12 cellular contexts compared by ENCODE assay signal in genomic region chr10:80194373-80195045, GRCh38. TPM values are rescaled to one million over a fixed set of nuclear protein-coding genes. Genes with fewer than 3 reads are reported as not detected.
DNase-seq lines count a peak whose midpoint lies in the region; ATAC-seq and TF ChIP-seq lines count a peak whose summit lies in the region.
"Had no signal": no experiment of that assay in that cellular context is flagged by ENCODE, and none has a peak within 500 bp of the region (broad histone marks: within the 10 kb centered on the region; RNA-seq: fewer than 3 reads in every experiment).

No MANE protein-coding gene starts in this region.

- H4K8ac ChIP-seq in mesenchymal stem cell (ENCODE audit: low read length), result no peak overlapping the region

- DNase-seq in heart left ventricle (no peak), cardiac septum (ENCODE audit: low spot score) (no peak), mesenchymal stem cell (no peak), stomach (no peak), DMS153 (lab: John Stamatoyannopoulos, UW) (no peak)
- no peak for DNase-seq in activated CD8-positive, alpha-beta T cell treated with anti-CD3 and anti-CD28 coated beads, Interleukin-2, amount 10 ng/mL, durations not matched to agents 7 days and 5 days
- DNase-seq: DMS79, KBM-7, NCI-H2029 had no signal

- H3K36me3 ChIP-seq in heart left ventricle (peaks cover 0 to 12% (median 0%) of the 10 kb centered on the region in 9 donors), mesenchymal stem cell (ENCODE audit: control insufficient read depth in 1 of 2, insufficient read depth in 2 of 2, low read depth in 1 of 2, low read length in 2 of 2) (peaks cover 26 to 27% of the 10 kb centered on the region in 2 experiments), stomach (peaks cover 0 to 20% (median 7%) of the 10 kb centered on the region in 4 donors)
- H3K36me3 ChIP-seq: adrenal gland had no signal

- POLR2A ChIA-PET in activated CD8-positive, alpha-beta T cell treated with anti-CD3 and anti-CD28 coated beads, Interleukin-2, amount 10 ng/mL, durations not matched to agents 7 days and 5 days (lab: Charles Lee), result interaction anchor here (1.3 to 1.5 kb wide), 2 partner anchors 10 to 11 kb away, joined by 3 to 7 read pairs; partner anchors contain the start of gene ANXA11

- no peak overlapping the region for H2AFZ ChIP-seq in mesenchymal stem cell (ENCODE audit: low read depth, low read length)

- no peak overlapping the region for H3K18ac ChIP-seq in mesenchymal stem cell (ENCODE audit: low read depth in 1 of 2, low read length in 2 of 2)

- H3K9ac ChIP-seq in mesenchymal stem cell (ENCODE audit: low read length), result peak overlapping the region; percentile 15

- TF ChIP-seq EP300 in stomach (IDR thresholded peaks at IDR 0.05), result no peak

- no peak overlapping the region for H3K4me2 ChIP-seq in mesenchymal stem cell (ENCODE audit: low read length, poor library complexity, severe bottlenecking)

- no peak for ATAC-seq in heart left ventricle
- no peak for ATAC-seq in activated CD8-positive, alpha-beta T cell treated with anti-CD3 and anti-CD28 coated beads, Interleukin-2, amount 10 ng/mL, durations not matched to agents 7 days and 5 days
- ATAC-seq in HG02588 (IDR thresholded peaks at IDR 0.05; ENCODE audit: unreplicated experiment), result no peak
- no peak for ATAC-seq in HG02981 (IDR thresholded peaks at IDR 0.05; ENCODE audit: unreplicated experiment)

- no peak overlapping the region for H2BK15ac ChIP-seq in mesenchymal stem cell (ENCODE audit: low read depth, poor library complexity, severe bottlenecking)

- H3K27ac Mint-ChIP-seq in activated CD8-positive, alpha-beta T cell treated with anti-CD3 and anti-CD28 coated beads, Interleukin-2, amount 10 ng/mL, durations not matched to agents 7 days and 5 days, result peak overlapping the region; percentile 46

- H4K91ac ChIP-seq in mesenchymal stem cell (ENCODE audit: low read length), result no peak overlapping the region

- H3K9me3 Mint-ChIP-seq in activated CD8-positive, alpha-beta T cell treated with anti-CD3 and anti-CD28 coated beads, Interleukin-2, amount 10 ng/mL, durations not matched to agents 7 days and 5 days (ENCODE audit: insufficient read depth), result peaks cover 9% of the 10 kb centered on the region

- 36 to 56% (median 51%) methylated on average over 9 to 11 of the region's 11 CpGs for WGBS in heart left ventricle, 4 donors
- 76% methylated on average over 10 of the region's 11 CpGs for WGBS in mesenchymal stem cell
- WGBS in stomach, 5 donors, result 57 to 69% (median 63%) methylated on average over 10 to 11 of the region's 11 CpGs

- H2BK120ac ChIP-seq in mesenchymal stem cell (ENCODE audit: low read depth, low read length), result no peak overlapping the region

- H3K4me3 Mint-ChIP-seq in activated CD8-positive, alpha-beta T cell treated with anti-CD3 and anti-CD28 coated beads, Interleukin-2, amount 10 ng/mL, durations not matched to agents 7 days and 5 days, result no peak overlapping the region

- H3K4me1 ChIP-seq in heart left ventricle (peaks cover 12 to 98% (median 81%) of the 10 kb centered on the region in 12 donors), mesenchymal stem cell (ENCODE audit: control insufficient read depth, insufficient read depth, low read depth, low read length) (peaks cover 24% of the 10 kb centered on the region), stomach (peaks cover 83 to 100% (median 92%) of the 10 kb centered on the region in 4 donors)

- TF ChIP-seq POLR2A in heart left ventricle (IDR thresholded peaks at IDR 0.05) (no peak), stomach (IDR thresholded peaks at IDR 0.05) (no peak)

- H3K27me3 ChIP-seq in heart left ventricle (no peaks in the 10 kb centered on the region), mesenchymal stem cell (ENCODE audit: control insufficient read depth in 1 of 2, insufficient read depth in 1 of 2, low read length in 2 of 2) (no peaks in the 10 kb centered on the region), stomach (no peaks in the 10 kb centered on the region)
- H3K27me3 ChIP-seq: adrenal gland had no signal

- peaks cover 0 to 9% (median 0%) of the 10 kb centered on the region in 12 donors for H3K9me3 ChIP-seq in heart left ventricle
- peaks cover 8% of the 10 kb centered on the region for H3K9me3 ChIP-seq in mesenchymal stem cell (ENCODE audit: control insufficient read depth, low read length)
- H3K9me3 ChIP-seq in stomach, result no peaks in the 10 kb centered on the region
- H3K9me3 ChIP-seq: adrenal gland had no signal

- H3K36me3 Mint-ChIP-seq in activated CD8-positive, alpha-beta T cell treated with anti-CD3 and anti-CD28 coated beads, Interleukin-2, amount 10 ng/mL, durations not matched to agents 7 days and 5 days (ENCODE audit: low read depth), result peaks cover 49% of the 10 kb centered on the region

- H3K4me1 Mint-ChIP-seq in activated CD8-positive, alpha-beta T cell treated with anti-CD3 and anti-CD28 coated beads, Interleukin-2, amount 10 ng/mL, durations not matched to agents 7 days and 5 days (ENCODE audit: low read depth), result peaks cover 68% of the 10 kb centered on the region

- TF ChIP-seq CTCF in heart left ventricle (IDR thresholded peaks at IDR 0.05) (no peak), stomach (IDR thresholded peaks at IDR 0.05) (no peak)

- H3K14ac ChIP-seq in mesenchymal stem cell (ENCODE audit: low read length in 2 of 2), result no peak overlapping the region

- H2AK5ac ChIP-seq in mesenchymal stem cell (ENCODE audit: low read length, severe bottlenecking), result peak overlapping the region; percentile 21

- no peak overlapping the region for H2BK5ac ChIP-seq in mesenchymal stem cell (ENCODE audit: low read depth, low read length, poor library complexity, severe bottlenecking)

- H3K27ac ChIP-seq in heart left ventricle (peak overlapping the region in 11 of 12 donors; percentile 22 to 100 (median 99)), mesenchymal stem cell (ENCODE audit: low read length, poor library complexity, severe bottlenecking) (no peak overlapping the region), stomach (peak overlapping the region; percentile 69 to 100 (median 99))

- intact Hi-C loops in heart left ventricle (cut with DNase I), result no loop called here
- intact Hi-C loops in cardiac septum (cut with DNase I), result no loop called here
- intact Hi-C loops in stomach (cut with DNase I; ENCODE audit: low total_unique reads), result no loop called here

- no peak overlapping the region for H3K4ac ChIP-seq in mesenchymal stem cell (ENCODE audit: low read depth in 1 of 2, low read length in 2 of 2)

- H3K79me1 ChIP-seq in mesenchymal stem cell (replicated peaks; ENCODE audit: low read length, poor library complexity, severe bottlenecking), result peaks cover 13% of the 10 kb centered on the region

- H3K23ac ChIP-seq in mesenchymal stem cell (ENCODE audit: low read length in 2 of 2), result no peak overlapping the region

- no peak overlapping the region for H2BK12ac ChIP-seq in mesenchymal stem cell (ENCODE audit: low read length in 2 of 2)

- no peaks in the 10 kb centered on the region for H3K27me3 Mint-ChIP-seq in activated CD8-positive, alpha-beta T cell treated with anti-CD3 and anti-CD28 coated beads, Interleukin-2, amount 10 ng/mL, durations not matched to agents 7 days and 5 days (ENCODE audit: low read depth)

- CTCF ChIA-PET in activated CD8-positive, alpha-beta T cell treated with anti-CD3 and anti-CD28 coated beads, Interleukin-2, amount 10 ng/mL, durations not matched to agents 7 days and 5 days (lab: Charles Lee), result interaction anchor here (1.3 to 2.2 kb wide), 2 partner anchors 9 to 10 kb away, joined by 6 to 8 read pairs; no protein-coding TSS in a partner anchor

- no peak overlapping the region for H3K4me3 ChIP-seq in heart left ventricle
- H3K4me3 ChIP-seq in mesenchymal stem cell (ENCODE audit: insufficient read depth in 1 of 2, low read depth in 1 of 2, low read length in 2 of 2), result no peak overlapping the region
- H3K4me3 ChIP-seq in stomach, result no peak overlapping the region
- H3K4me3 ChIP-seq: adrenal gland had no signal

RNA-seq across cellular contexts. Expression of gene ANXA11, which starts 10.8 kb away (rescaled TPM):
- total RNA-seq in heart left ventricle (100 to 1,000 TPM; 281 to 440 (median 368) TPM), cardiac septum (406 TPM), stomach (100 to 1,000 TPM in 3 of 5 donors, 10 to 100 TPM in 2; 91.4 to 293 (median 109) TPM)
- polyA plus RNA-seq in heart left ventricle (100 to 1,000 TPM; 152 to 487 TPM), stomach (100 to 1,000 TPM; 171 to 208 (median 181) TPM)
- total RNA-seq in activated CD8-positive, alpha-beta T cell treated with anti-CD3 and anti-CD28 coated beads, Interleukin-2, amount 10 ng/mL, durations not matched to agents 7 days and 5 days, result 100 to 1,000 TPM; 249 to 277 TPM
- 670 TPM for polyA plus RNA-seq in mesenchymal stem cell (2013, experiment 1 of 2)
- polyA plus RNA-seq in mesenchymal stem cell (2013, experiment 2 of 2), result 665 TPM
